In genomic region chr13:27440408-27440807, GRCh38 we compare ENCODE assay signal across 19 cellular contexts. TPM values are rescaled to one million over a fixed set of nuclear protein-coding genes. Genes with fewer than 3 reads are reported as not detected.
A peak's percentile ranks its signal among the peaks of the same experiment; 100 is the strongest.
DNase-seq lines count a peak whose midpoint lies in the region; ATAC-seq, FAIRE-seq and TF ChIP-seq lines count a peak whose summit lies in the region.
"Had no signal": no experiment of that assay in that cellular context is flagged by ENCODE, and none has a peak within 500 bp of the region (broad histone marks: within the 10 kb centered on the region; RNA-seq: fewer than 3 reads in every experiment).

No MANE protein-coding gene starts in this region.

- peaks cover 42% of the 10 kb centered on the region for H3K36me3 ChIP-seq in KOPT-K1 (ENCODE audit: insufficient read depth, low read length)

- H3K4me3 Mint-ChIP-seq in activated CD8-positive, alpha-beta memory T cell treated with anti-CD3 and anti-CD28 coated beads, Interleukin-2, amount 10 ng/mL, durations not matched to agents 7 days and 5 days = no peak overlapping the region
- H3K4me3 Mint-ChIP-seq in memory B cell (no peak overlapping the region), HFFc6 (no peak overlapping the region)

- intact Hi-C loops in left cardiac atrium (cut with DNase I) = no loop called here

- peaks cover 50% of the 10 kb centered on the region for H3K36me3 Mint-ChIP-seq in activated CD8-positive, alpha-beta memory T cell treated with anti-CD3 and anti-CD28 coated beads, Interleukin-2, amount 10 ng/mL, durations not matched to agents 7 days and 5 days
- H3K36me3 Mint-ChIP-seq in memory B cell = peaks cover 30% of the 10 kb centered on the region
- H3K36me3 Mint-ChIP-seq in HFFc6 (ENCODE audit: low read depth) = peaks cover 14% of the 10 kb centered on the region

- no peaks in the 10 kb centered on the region for H3K9me3 Mint-ChIP-seq in activated CD8-positive, alpha-beta memory T cell treated with anti-CD3 and anti-CD28 coated beads, Interleukin-2, amount 10 ng/mL, durations not matched to agents 7 days and 5 days (ENCODE audit: low read depth)
- H3K9me3 Mint-ChIP-seq in memory B cell = no peaks in the 10 kb centered on the region
- H3K9me3 Mint-ChIP-seq in HFFc6 = no peaks in the 10 kb centered on the region

- DNase-seq in activated CD8-positive, alpha-beta memory T cell treated with anti-CD3 and anti-CD28 coated beads, Interleukin-2, amount 10 ng/mL, durations not matched to agents 7 days and 5 days = no peak
- no peak for DNase-seq in activated CD8-positive, alpha-beta memory T cell treated with anti-CD3 and anti-CD28 coated beads for 24 hours
- no peak for DNase-seq in memory B cell (ENCODE audit: low spot score in 2 of 2)
- DNase-seq in HFFc6 = no peak
- no peak for DNase-seq in left cardiac atrium
- no peak for DNase-seq in GM12892 (ENCODE audit: insufficient read length)
- DNase-seq: 8988T; activated effector memory CD4-positive, alpha-beta T cell treated with Interleukin-2 at 50 U/mL for 16 hours; C1 segment of cervical spinal cord; left ventricle myocardium superior; NCI-H1694 treated with DMSO at 0.1 percent for 48 hours; occipital lobe; OCI-M1; SHP77; tibial artery had no signal

- H3K27me3 Mint-ChIP-seq in activated CD8-positive, alpha-beta memory T cell treated with anti-CD3 and anti-CD28 coated beads, Interleukin-2, amount 10 ng/mL, durations not matched to agents 7 days and 5 days = no peaks in the 10 kb centered on the region
- H3K27me3 Mint-ChIP-seq in memory B cell (no peaks in the 10 kb centered on the region), HFFc6 (ENCODE audit: insufficient read depth) (no peaks in the 10 kb centered on the region; the same call in 1 of the 2 replicates)

- FAIRE-seq in GM12892 (lab: Jason Lieb, UNC) = no peak
- FAIRE-seq: astrocyte had no signal

- H3K4me1 Mint-ChIP-seq in activated CD8-positive, alpha-beta memory T cell treated with anti-CD3 and anti-CD28 coated beads, Interleukin-2, amount 10 ng/mL, durations not matched to agents 7 days and 5 days = peaks cover 46% of the 10 kb centered on the region
- H3K4me1 Mint-ChIP-seq in memory B cell (peaks cover 31% of the 10 kb centered on the region), HFFc6 (ENCODE audit: low read depth) (no peaks in the 10 kb centered on the region)

- peak overlapping the region; percentile 63 for H3K27ac ChIP-seq in KOPT-K1 (ENCODE audit: low read depth, low read length, poor library complexity, severe bottlenecking)
- H3K27ac ChIP-seq: tibial artery, VCaP had no signal

- ATAC-seq in activated CD8-positive, alpha-beta memory T cell treated with anti-CD3 and anti-CD28 coated beads, Interleukin-2, amount 10 ng/mL, durations not matched to agents 7 days and 5 days = no peak
- ATAC-seq in GM19395 (IDR thresholded peaks at IDR 0.05; ENCODE audit: unreplicated experiment) = peak; percentile 69
- ATAC-seq in memory B cell (ENCODE audit: low read depth) = no peak
- no peak for ATAC-seq in left cardiac atrium
- ATAC-seq: left ventricle myocardium superior had no signal

- CTCF ChIA-PET in activated CD8-positive, alpha-beta memory T cell treated with anti-CD3 and anti-CD28 coated beads, Interleukin-2, amount 10 ng/mL, durations not matched to agents 7 days and 5 days (lab: Charles Lee) = no interaction called here

- TF ChIP-seq CTCF in HFFc6 (IDR thresholded peaks at IDR 0.05) = no peak

- no peak for TF ChIP-seq POLR2A in GM12892 (IDR thresholded peaks at IDR 0.05; ENCODE audit: low read depth, low read length)

- H3K9me3 ChIP-seq in KOPT-K1 (ENCODE audit: insufficient read depth, low read length, poor library complexity, severe bottlenecking) = no peaks in the 10 kb centered on the region
- H3K9me3 ChIP-seq: tibial artery had no signal

- peak overlapping the region; percentile 65 for H3K27ac Mint-ChIP-seq in activated CD8-positive, alpha-beta memory T cell treated with anti-CD3 and anti-CD28 coated beads, Interleukin-2, amount 10 ng/mL, durations not matched to agents 7 days and 5 days
- peak overlapping the region; percentile 78 for H3K27ac Mint-ChIP-seq in memory B cell
- no peak overlapping the region for H3K27ac Mint-ChIP-seq in HFFc6

RNA-seq across cellular contexts. Expression of gene MTIF3, which starts 10.0 kb away (rescaled TPM):
- total RNA-seq in activated CD8-positive, alpha-beta memory T cell treated with anti-CD3 and anti-CD28 coated beads, Interleukin-2, amount 10 ng/mL, durations not matched to agents 7 days and 5 days = 10 to 100 TPM; 41.2 to 47.3 TPM
- total RNA-seq in HFFc6 (2021; fragmentation: NEBNext Ultra II Directional; extraction: Animal tissue kit (Norgen Biotek cat#: 25700)) = 10 to 100 TPM; 26.4 to 39.4 (median 33.2) TPM
- 100 to 1,000 TPM in 1 of 2 donors, 10 to 100 TPM in 1; 91.0 to 101 TPM for total RNA-seq in left cardiac atrium
- 46.9 TPM for polyA plus RNA-seq in GM12892 (2012; ENCODE audit: missing spikeins)

RNA-seq across cellular contexts. Expression of gene GTF3A, which starts 16.0 kb away (rescaled TPM):
- total RNA-seq in activated CD8-positive, alpha-beta memory T cell treated with anti-CD3 and anti-CD28 coated beads, Interleukin-2, amount 10 ng/mL, durations not matched to agents 7 days and 5 days = 100 to 1,000 TPM; 189 to 225 TPM
- total RNA-seq in HFFc6 (2021; fragmentation: NEBNext Ultra II Directional; extraction: Animal tissue kit (Norgen Biotek cat#: 25700)) = 10 to 100 TPM; 70.8 to 81.2 (median 75.0) TPM
- 100 to 1,000 TPM; 159 to 172 TPM for total RNA-seq in left cardiac atrium
- 290 TPM for polyA plus RNA-seq in GM12892 (2012; ENCODE audit: missing spikeins)
